ENCODE assay signal across 9 cellular contexts in the genomic region with DNA sequence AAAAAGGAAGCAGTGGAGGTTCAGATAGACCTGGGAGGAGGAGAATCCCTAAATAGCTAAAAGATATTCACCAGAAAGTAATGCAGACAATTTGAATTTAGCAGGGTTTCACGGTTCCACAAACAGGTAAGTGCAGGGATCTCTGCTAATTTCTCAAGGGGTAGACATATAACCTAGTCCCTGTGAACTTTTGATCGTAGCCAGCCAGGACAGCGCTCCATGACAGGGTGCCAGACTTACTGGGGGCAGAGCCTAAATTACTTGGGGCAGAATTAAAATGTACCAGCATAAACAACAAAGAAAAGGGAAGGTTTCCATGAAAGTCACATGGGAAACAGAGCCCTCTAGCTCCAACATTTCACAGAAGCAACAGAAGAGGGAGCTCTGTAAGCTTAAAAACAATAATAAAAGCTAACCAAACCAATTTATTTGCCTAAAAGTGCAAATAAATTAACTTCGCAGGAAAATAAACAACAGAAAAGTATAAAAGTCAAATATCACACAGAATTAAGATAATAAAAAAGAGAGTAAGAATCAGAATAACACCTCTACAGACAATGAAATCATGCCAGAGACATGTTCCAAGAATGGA.
A peak's percentile ranks its signal among the peaks of the same experiment; 100 is the strongest.
DNase-seq lines count a peak whose midpoint lies in the region; ATAC-seq and TF ChIP-seq lines count a peak whose summit lies in the region.
"Had no signal": no experiment of that assay in that cellular context is flagged by ENCODE, and none has a peak within 500 bp of the region (broad histone marks: within the 10 kb centered on the region; RNA-seq: fewer than 3 reads in every experiment).

No MANE protein-coding gene starts in this region.

- H3K4me1 ChIP-seq in right lobe of liver (peaks cover 0 to 7% (median 0%) of the 10 kb centered on the region in 4 donors), vagina (no peaks in the 10 kb centered on the region)

- H3K4me3 ChIP-seq in BJ (ENCODE audit: low read depth, low read length) (no peak overlapping the region), astrocyte of the spinal cord (ENCODE audit: low read depth, low read length) (no peak overlapping the region), right lobe of liver (no peak overlapping the region), vagina (no peak overlapping the region)

- H3K27me3 Mint-ChIP-seq in HFFc6 (ENCODE audit: insufficient read depth) = no peaks in the 10 kb centered on the region; the same call in 1 of the 2 replicates

- ATAC-seq in right lobe of liver (peak; percentile 82 to 90 (median 86)), GM19463 (IDR thresholded peaks at IDR 0.05; ENCODE audit: unreplicated experiment) (no peak)

- H3K27me3 ChIP-seq in BJ (ENCODE audit: control insufficient read depth, insufficient read depth, low read length) (no peaks in the 10 kb centered on the region), right lobe of liver (no peaks in the 10 kb centered on the region), vagina (no peaks in the 10 kb centered on the region)

- no peaks in the 10 kb centered on the region for H3K36me3 Mint-ChIP-seq in HFFc6 (ENCODE audit: low read depth)

- DNase-seq in BJ (ENCODE audit: low read depth) (no peak), HFFc6 (peak; percentile 39), astrocyte of the spinal cord (ENCODE audit: low read depth, low spot score) (peak; percentile 49), right lobe of liver (no peak), OCI-M2 (lab: John Stamatoyannopoulos, UW; ENCODE audit: unreplicated experiment) (no peak), amniotic stem cell (lab: John Stamatoyannopoulos, UW) (no peak), vagina (ENCODE audit: extremely low spot score in 2 of 2) (no peak)

- no peak overlapping the region for H3K27ac Mint-ChIP-seq in HFFc6

- no peaks in the 10 kb centered on the region for H3K9me3 Mint-ChIP-seq in HFFc6

- TF ChIP-seq CTCF in BJ (IDR thresholded peaks at IDR 0.05; ENCODE audit: insufficient read depth, low read depth, low read length) (peak; percentile 64), HFFc6 (IDR thresholded peaks at IDR 0.05) (peak; percentile 82), astrocyte of the spinal cord (IDR thresholded peaks at IDR 0.05; ENCODE audit: low read depth, low read length) (peak; percentile 57), right lobe of liver (IDR thresholded peaks at IDR 0.05) (peak; percentile 54 to 69 (median 67)), vagina (IDR thresholded peaks at IDR 0.05) (peak in 1 of 3 experiments; percentile 27)

- CTCF ChIA-PET in BJ (lab: Yijun Ruan, JAX) = interaction anchor here (0.7 to 1.9 kb wide), 12 partner anchors 9 to 912 kb away, joined by 3 to 11 read pairs (median 4); a partner anchor contains a TSS

- peaks cover 14% of the 10 kb centered on the region for H3K4me1 Mint-ChIP-seq in HFFc6 (ENCODE audit: low read depth)

- H3K4me3 Mint-ChIP-seq in HFFc6 = no peak overlapping the region

- H3K9me3 ChIP-seq in right lobe of liver (no peaks in the 10 kb centered on the region), vagina (no peaks in the 10 kb centered on the region)

- TF ChIP-seq POLR2A in right lobe of liver (IDR thresholded peaks at IDR 0.05) (no peak), vagina (IDR thresholded peaks at IDR 0.05) (no peak)

- intact Hi-C loops in right lobe of liver (cut with DNase I) = no loop called here
- intact Hi-C loops in vagina (cut with DNase I) = loop anchor here (5.0 kb wide), 1 partner anchor 789 kb away; no protein-coding TSS in a partner anchor

- POLR2A ChIA-PET in BJ (lab: Charles Lee) = no interaction called here

- no peaks in the 10 kb centered on the region for H3K36me3 ChIP-seq in BJ (ENCODE audit: control insufficient read depth, insufficient read depth, low read length)
- no peaks in the 10 kb centered on the region for H3K36me3 ChIP-seq in right lobe of liver
- no peaks in the 10 kb centered on the region for H3K36me3 ChIP-seq in vagina

- WGBS in right lobe of liver (ENCODE audit: insufficient coverage, low coverage, low lambda C conversion rate, missing lambda C conversion rate) = 19% methylated on average over 4 of the region's 4 CpGs

- in situ Hi-C loops in astrocyte of the spinal cord (cut with HindIII; ENCODE audit: low sequenced_read_pairs) = no loop called here

- H3K27ac ChIP-seq in right lobe of liver = peak overlapping the region in 2 of 3 donors; percentile 42 to 59
- no peak overlapping the region for H3K27ac ChIP-seq in vagina
- H3K27ac ChIP-seq: epithelial cell of prostate had no signal

Comparison
In these comparisons a context has a peak if more than half of its experiments do, and no peak if none do; other contexts are left out.
1. DNase-seq: peak in HFFc6 (single experiment) and astrocyte of the spinal cord (single experiment); none in BJ (single experiment), right lobe of liver (0 of 3), OCI-M2 (single experiment), amniotic stem cell (single experiment) and vagina (0 of 2).